ENCODE assay signal across 9 cellular contexts in genomic region chr4:66853845-66854244, GRCh38.
"Had no signal": no experiment of that assay in that cellular context is flagged by ENCODE, and none has a peak within 500 bp of the region (broad histone marks: within the 10 kb centered on the region; RNA-seq: fewer than 3 reads in every experiment).

No MANE protein-coding gene starts in this region.

- FAIRE-seq: HTR-8/SVneo, K562 had no signal

- DNase-seq: GM23248, GOT3, H7, HFFc6, IMR-90 had no signal

- H3K4me3 ChIP-seq: GM23248, HAP-1, K562 had no signal

- H3K9me3 ChIP-seq: HAP-1 had no signal

- H3K27ac ChIP-seq: GM23248 had no signal

- H3K27ac Mint-ChIP-seq: HFFc6 had no signal

- H3K36me3 ChIP-seq: HAP-1 had no signal

- H3K4me1 ChIP-seq: HAP-1 had no signal

- H3K4me3 Mint-ChIP-seq: HFFc6 had no signal

- ATAC-seq: HCT116, K562 had no signal
